ENCODE assay signal across 13 cellular contexts in genomic region chr17:32335647-32336046, GRCh38. TPM values are rescaled to one million over a fixed set of nuclear protein-coding genes. Genes with fewer than 3 reads are reported as not detected.
A peak's percentile ranks its signal among the peaks of the same experiment; 100 is the strongest.
DNase-seq lines count a peak whose midpoint lies in the region; ATAC-seq and TF ChIP-seq lines count a peak whose summit lies in the region.
"Had no signal": no experiment of that assay in that cellular context is flagged by ENCODE, and none has a peak within 500 bp of the region (broad histone marks: within the 10 kb centered on the region; RNA-seq: fewer than 3 reads in every experiment).

No MANE protein-coding gene starts in this region.

- H3K27me3 ChIP-seq in smooth muscle cell (ENCODE audit: low read depth): no peaks in the 10 kb centered on the region

- H3K9me3 ChIP-seq in smooth muscle cell (replicated peaks; ENCODE audit: low read depth): no peaks in the 10 kb centered on the region
- H3K9me3 ChIP-seq: Caco-2 had no signal

- peak overlapping the region; percentile 18 for H3K27ac ChIP-seq in smooth muscle cell (ENCODE audit: low read depth)

- H4K20me1 ChIP-seq in smooth muscle cell (ENCODE audit: low read depth): no peaks in the 10 kb centered on the region

- H3K9ac ChIP-seq in smooth muscle cell (ENCODE audit: low read depth): no peak overlapping the region

- no peak overlapping the region for H3K4me3 ChIP-seq in foreskin fibroblast (ENCODE audit: low read depth in 1 of 2, low read length in 2 of 2)
- H3K4me3 ChIP-seq in smooth muscle cell: no peak overlapping the region

- H3F3A ChIP-seq in smooth muscle cell (ENCODE audit: low read depth): no peaks in the 10 kb centered on the region

- no peak overlapping the region for H2AFZ ChIP-seq in smooth muscle cell (ENCODE audit: low read depth)

- no peaks in the 10 kb centered on the region for H3K79me2 ChIP-seq in smooth muscle cell (ENCODE audit: low read depth)

- WGBS in smooth muscle cell (ENCODE audit: low lambda C conversion rate): 45% methylated on average over 4 of the region's 4 CpGs

- DNase-seq in ELR (ENCODE audit: low read depth) (peak; percentile 90), RKO (ENCODE audit: low spot score) (peak; percentile 53), foreskin fibroblast (peak; percentile 24 to 89), smooth muscle cell (lab: John Stamatoyannopoulos, UW; ENCODE audit: unreplicated experiment) (no peak)
- DNase-seq: activated CD8-positive, alpha-beta memory T cell treated with anti-CD3 and anti-CD28 coated beads for 24 hours; activated effector memory CD4-positive, alpha-beta T cell treated with anti-CD3 and anti-CD28 coated beads, Interleukin-2, amount 50 U/mL, for 16 hours; Caco-2; effector CD8-positive, alpha-beta T cell; Karpas-422; kidney had no signal

- peak overlapping the region; percentile 8 for H3K4me2 ChIP-seq in smooth muscle cell

- H3K36me3 ChIP-seq in smooth muscle cell (ENCODE audit: low read depth): no peaks in the 10 kb centered on the region

- no peak for TF ChIP-seq CTCF in foreskin fibroblast (IDR thresholded peaks at IDR 0.05; ENCODE audit: low read depth, low read length)
- no peak for TF ChIP-seq CTCF in smooth muscle cell (IDR thresholded peaks at IDR 0.05; ENCODE audit: borderline replicate concordance, insufficient read depth, poor library complexity, severe bottlenecking)

- H3K4me1 ChIP-seq in smooth muscle cell (ENCODE audit: low read depth): no peaks in the 10 kb centered on the region
- H3K4me1 ChIP-seq: Caco-2 had no signal

- ATAC-seq in HG03521 (IDR thresholded peaks at IDR 0.05; ENCODE audit: unreplicated experiment) (no peak), GM21723 (IDR thresholded peaks at IDR 0.05; ENCODE audit: unreplicated experiment) (no peak), HG03354 (IDR thresholded peaks at IDR 0.05; ENCODE audit: poor library complexity, severe bottlenecking, unreplicated experiment) (no peak)

RNA-seq across cellular contexts. Expression of gene C17orf75, which starts 6.3 kb away (rescaled TPM):
- total RNA-seq in smooth muscle cell: 15.2 and 19.0 TPM in 2 replicates
- 10.2 and 15.1 TPM in 2 replicates for polyA plus RNA-seq in smooth muscle cell

RNA-seq across cellular contexts. Expression of gene ZNF207, which starts 14.3 kb away (rescaled TPM):
- total RNA-seq in smooth muscle cell: 158 and 196 TPM in 2 replicates
- polyA plus RNA-seq in smooth muscle cell: 84.3 and 104 TPM in 2 replicates
